In the genomic region with DNA sequence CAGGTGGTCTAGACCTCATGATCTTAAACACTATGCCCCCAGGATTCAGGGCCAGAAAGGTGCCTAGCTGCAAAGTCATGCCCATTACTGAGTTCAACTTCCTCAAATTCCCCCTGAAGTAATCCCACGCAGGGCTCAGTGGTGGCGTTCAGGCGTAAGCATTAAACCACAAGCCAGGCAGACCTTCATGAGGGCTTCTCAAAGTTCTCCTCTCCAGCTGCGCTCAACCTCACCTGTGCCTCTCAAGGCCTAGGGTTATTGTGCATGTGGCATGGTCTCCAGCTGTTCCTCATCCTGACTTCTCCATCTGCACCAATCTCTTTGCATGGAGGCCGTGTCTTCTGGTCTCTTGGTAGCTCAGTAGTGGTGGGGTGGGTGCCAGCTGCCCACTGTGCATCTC, we compare ENCODE assay signal across 13 cellular contexts.
"Had no signal": no experiment of that assay in that cellular context is flagged by ENCODE, and none has a peak within 500 bp of the region (broad histone marks: within the 10 kb centered on the region; RNA-seq: fewer than 3 reads in every experiment).

No MANE protein-coding gene starts in this region.

- H3K4me3 Mint-ChIP-seq: activated naive CD8-positive, alpha-beta T cell; dendritic cell treated with granulocyte-macrophage colony-stimulating factor and Interleukin-4, amounts not matched to agents 40 ng/mL and 50 ng/mL, for 4 days; effector memory CD8-positive, alpha-beta T cell; T-helper 2 cell treated with Interferon-gamma antibody and Interleukin-4, amounts not matched to agents 5 μg/mL and 100 μg/mL, for 36 hours had no signal

- DNase-seq: activated CD4-positive, alpha-beta T cell treated with anti-CD3 and anti-CD28 coated beads for 48 hours; brain microvascular endothelial cell; cerebellar nuclear complex; effector memory CD8-positive, alpha-beta T cell; gastrocnemius medialis; left ventricle myocardium inferior; mesendoderm; stimulated activated CD4-positive, alpha-beta T cell treated with anti-CD3 and anti-CD28 coated beads, Interleukin-4, amount 100 ng/mL, for 1 hour; thyroid gland; uterus had no signal

- H3K9me3 Mint-ChIP-seq: dendritic cell treated with granulocyte-macrophage colony-stimulating factor and Interleukin-4, amounts not matched to agents 40 ng/mL and 50 ng/mL, for 4 days; effector memory CD8-positive, alpha-beta T cell; T-helper 2 cell treated with Interferon-gamma antibody and Interleukin-4, amounts not matched to agents 5 μg/mL and 100 μg/mL, for 36 hours had no signal

- H3K36me3 Mint-ChIP-seq: activated naive CD8-positive, alpha-beta T cell had no signal

- H3K27me3 Mint-ChIP-seq: activated naive CD8-positive, alpha-beta T cell; dendritic cell treated with granulocyte-macrophage colony-stimulating factor and Interleukin-4, amounts not matched to agents 40 ng/mL and 50 ng/mL, for 4 days had no signal

- H3K27ac Mint-ChIP-seq: activated naive CD8-positive, alpha-beta T cell; dendritic cell treated with granulocyte-macrophage colony-stimulating factor and Interleukin-4, amounts not matched to agents 40 ng/mL and 50 ng/mL, for 4 days; effector memory CD8-positive, alpha-beta T cell; T-helper 2 cell treated with Interferon-gamma antibody and Interleukin-4, amounts not matched to agents 5 μg/mL and 100 μg/mL, for 36 hours had no signal

- ATAC-seq: effector memory CD8-positive, alpha-beta T cell; gastrocnemius medialis had no signal
